ENCODE assay signal across 10 cellular contexts in genomic region chr9:124011460-124012301, GRCh38. TPM values are rescaled to one million over a fixed set of nuclear protein-coding genes. Genes with fewer than 3 reads are reported as not detected.
DNase-seq lines count a peak whose midpoint lies in the region; ATAC-seq, FAIRE-seq and TF ChIP-seq lines count a peak whose summit lies in the region.
"Had no signal": no experiment of that assay in that cellular context is flagged by ENCODE, and none has a peak within 500 bp of the region (broad histone marks: within the 10 kb centered on the region; RNA-seq: fewer than 3 reads in every experiment).

Gene LHX2, plus strand, starts transcription at chr9:124011768. Its CDS starts 581 bp downstream, at chr9:124012349.

- intact Hi-C loops in IMR-90 (cut with micrococcal nuclease): no loop called here
- intact Hi-C loops in PC-9 (cut with micrococcal nuclease; ENCODE audit: unreplicated experiment): no loop called here

- BruUV-seq in IMR-90 (replicated peaks; lab: Mats Ljungman, UMichigan) (no TSS peak), PC-9 (replicated peaks; lab: Mats Ljungman, UMichigan) (no TSS peak)

- no peak within 1 kb of the TSS for H4K8ac ChIP-seq in IMR-90 (ENCODE audit: low read depth in 2 of 2, low read length in 2 of 2)

- H3K27me3 ChIP-seq in IMR-90 (ENCODE audit: control insufficient read depth, insufficient read depth, low read length) (peaks cover 97% of the 10 kb centered on the region), PC-9 (ENCODE audit: insufficient read depth, low read depth) (peaks cover 5% of the 10 kb centered on the region; the same call in 1 of the 2 replicates), ectodermal cell (ENCODE audit: control insufficient read depth, insufficient read depth, low read length, poor library complexity, severe bottlenecking) (peaks cover 100% of the 10 kb centered on the region), thoracic aorta (replicated peaks; ENCODE audit: insufficient read depth) (peaks cover 73% of the 10 kb centered on the region)

- H3K23ac ChIP-seq in IMR-90 (ENCODE audit: low read depth, low read length): no peak within 1 kb of the TSS; the same call in 1 of the 2 replicates

- H3K4ac ChIP-seq in IMR-90 (ENCODE audit: low read depth, low read length): no peak within 1 kb of the TSS

- no peak within 1 kb of the TSS for H3K18ac ChIP-seq in IMR-90 (ENCODE audit: low read depth, low read length)

- H2BK5ac ChIP-seq in IMR-90 (ENCODE audit: low read depth, low read length, poor library complexity, severe bottlenecking): no peak within 1 kb of the TSS

- H3K4me2 ChIP-seq in IMR-90 (ENCODE audit: low read depth, low read length): peak within 1 kb of the TSS; percentile 55; the same call in 1 of the 2 replicates
- peak within 1 kb of the TSS; percentile 66 for H3K4me2 ChIP-seq in PC-9

- H3K9me1 ChIP-seq in IMR-90 (ENCODE audit: insufficient read depth, low read length): no peaks in the 10 kb centered on the region

- H4K20me1 ChIP-seq in IMR-90 (ENCODE audit: insufficient read depth, low read length): peaks cover 8% of the 10 kb centered on the region; the same call in 1 of the 2 replicates
- H4K20me1 ChIP-seq in PC-9 (ENCODE audit: insufficient read depth): no peaks in the 10 kb centered on the region

- no peak for FAIRE-seq in RCC 7860 (lab: Jason Lieb, UNC)

- H3K4me1 ChIP-seq in IMR-90 (ENCODE audit: control insufficient read depth, insufficient read depth, low read length): peaks cover 2% of the 10 kb centered on the region; the same call in 1 of the 2 replicates
- peaks cover 11% of the 10 kb centered on the region for H3K4me1 ChIP-seq in PC-9 (replicated peaks; ENCODE audit: insufficient read depth)
- peaks cover 21% of the 10 kb centered on the region for H3K4me1 ChIP-seq in ectodermal cell (ENCODE audit: control insufficient read depth, insufficient read depth, low read length)
- peaks cover 23 to 43% of the 10 kb centered on the region in 2 donors for H3K4me1 ChIP-seq in thoracic aorta (ENCODE audit: control insufficient read depth in 1 of 2, low read depth in 2 of 2)

- no peaks in the 10 kb centered on the region for H3K79me2 ChIP-seq in PC-9 (ENCODE audit: low read depth)

- H4K91ac ChIP-seq in IMR-90 (ENCODE audit: insufficient read depth, low read depth, low read length): no peak within 1 kb of the TSS

- H3K4me3 ChIP-seq in IMR-90 (ENCODE audit: insufficient read depth, low read depth, low read length) (no peak within 1 kb of the TSS; the same call in 1 of the 2 replicates), PC-9 (peak within 1 kb of the TSS; percentile 36; the same call in 1 of the 2 replicates), ectodermal cell (ENCODE audit: insufficient read depth, low read depth, low read length) (peak within 1 kb of the TSS; percentile 24), thoracic aorta (peak within 1 kb of the TSS; percentile 62)

- dilution Hi-C loops in IMR-90 (cut with HindIII; ENCODE audit: low sequenced_read_pairs, unreplicated experiment): no loop called here

- H3K9ac ChIP-seq in IMR-90 (ENCODE audit: low read depth, low read length): no peak within 1 kb of the TSS

- CTCF ChIA-PET in IMR-90 (lab: Yijun Ruan, JAX) (no interaction called here), PC-9 (lab: Charles Lee) (interaction anchor here (0.6 kb wide), 1 partner anchor 12 kb away, joined by 3 read pairs; no protein-coding TSS in a partner anchor)

- no peak within 1 kb of the TSS for H3K14ac ChIP-seq in IMR-90 (replicated peaks; ENCODE audit: low read depth, low read length)

- H3K9me2 ChIP-seq in PC-9 (ENCODE audit: insufficient read depth): no peaks in the 10 kb centered on the region

- H3K36me3 ChIP-seq in IMR-90 (ENCODE audit: control insufficient read depth, insufficient read depth, low read length): no peaks in the 10 kb centered on the region
- no peaks in the 10 kb centered on the region for H3K36me3 ChIP-seq in PC-9 (ENCODE audit: low read depth)
- no peaks in the 10 kb centered on the region for H3K36me3 ChIP-seq in ectodermal cell (ENCODE audit: control insufficient read depth, insufficient read depth, low read length)
- H3K36me3 ChIP-seq in thoracic aorta: no peaks in the 10 kb centered on the region

- peak within 1 kb of the TSS; percentile 34 for H2AK9ac ChIP-seq in IMR-90 (replicated peaks; ENCODE audit: low read depth, low read length, poor library complexity)

- ATAC-seq in IMR-90 (ENCODE audit: low read depth) (peak; percentile 81), thoracic aorta (ENCODE audit: insufficient number of reproducible peaks, low FRiP score, low read depth) (no peak)

- no peak within 1 kb of the TSS for H3K56ac ChIP-seq in IMR-90 (ENCODE audit: extremely low read depth, insufficient read depth, low read length)

- POLR2A ChIA-PET in IMR-90 (lab: Charles Lee; ENCODE audit: unreplicated experiment): no interaction called here
- POLR2A ChIA-PET in PC-9 (lab: Charles Lee; ENCODE audit: unreplicated experiment): no interaction called here

- no peak within 1 kb of the TSS for H2BK120ac ChIP-seq in IMR-90 (ENCODE audit: low read depth, low read length)

- H3K27ac ChIP-seq in IMR-90 (ENCODE audit: insufficient read depth, low read length) (no peak within 1 kb of the TSS), PC-9 (no peak within 1 kb of the TSS), ectodermal cell (ENCODE audit: insufficient read depth, low read depth, low read length, poor library complexity, severe bottlenecking) (no peak within 1 kb of the TSS), thoracic aorta (no peak within 1 kb of the TSS)
- H3K27ac ChIP-seq: epithelial cell of prostate had no signal

- no peak within 1 kb of the TSS for H4K5ac ChIP-seq in IMR-90 (ENCODE audit: low read depth, low read length)

- no peak for TF ChIP-seq CTCF in IMR-90 (conservative IDR thresholded peaks at IDR 0.05; ENCODE audit: low read depth, low read length)
- no peak for TF ChIP-seq CTCF in PC-9 (conservative IDR thresholded peaks at IDR 0.05)
- TF ChIP-seq CTCF in mesothelial cell of epicardium (IDR thresholded peaks at IDR 0.05; ENCODE audit: unreplicated experiment): no peak
- TF ChIP-seq CTCF in thoracic aorta (IDR thresholded peaks at IDR 0.05): no peak

- in situ Hi-C loops in IMR-90 (cut with MboI; ENCODE audit: low sequenced_read_pairs): no loop called here

- H3F3A ChIP-seq in PC-9 (ENCODE audit: insufficient read depth, low read depth): no peaks in the 10 kb centered on the region

- no peaks in the 10 kb centered on the region for H3K9me3 Mint-ChIP-seq in mesothelial cell of epicardium

- no peak within 1 kb of the TSS for H2BK20ac ChIP-seq in IMR-90 (ENCODE audit: low read depth, low read length)

- H3K36me3 Mint-ChIP-seq in mesothelial cell of epicardium: no peaks in the 10 kb centered on the region
- H3K36me3 Mint-ChIP-seq: CD4-positive, CD25-positive, alpha-beta regulatory T cell had no signal

- H3K79me1 ChIP-seq in IMR-90 (ENCODE audit: low read depth in 1 of 2, low read length in 2 of 2): no peaks in the 10 kb centered on the region

- TF ChIP-seq RAD21 in IMR-90 (IDR thresholded peaks at IDR 0.05; ENCODE audit: low read length): no peak

- H3K4me1 Mint-ChIP-seq in mesothelial cell of epicardium: peaks cover 22% of the 10 kb centered on the region

- H2BK15ac ChIP-seq in IMR-90 (ENCODE audit: low read depth, low read length): no peak within 1 kb of the TSS

- 1% methylated on average over 18 of the region's 95 CpGs; no CpG with 5 or more reads in 1 of the 2 experiments for WGBS in IMR-90 (ENCODE audit: extremely low coverage in 2 of 2, insufficient read length in 1 of 2), 2 experiments
- 0% methylated on average over 95 of the region's 95 CpGs for WGBS in ectodermal cell, 2 experiments

- H3K27me3 Mint-ChIP-seq in mesothelial cell of epicardium (ENCODE audit: low read depth): peaks cover 92% of the 10 kb centered on the region

- peak within 1 kb of the TSS; percentile 26 for H3K4me3 Mint-ChIP-seq in mesothelial cell of epicardium

- H2AFZ ChIP-seq in IMR-90 (replicated peaks; ENCODE audit: low read length, poor library complexity) (peak within 1 kb of the TSS; percentile 47), PC-9 (no peak within 1 kb of the TSS)

- H3K9me3 ChIP-seq in IMR-90 (ENCODE audit: control insufficient read depth, insufficient read depth, low read length): peaks cover 19% of the 10 kb centered on the region
- H3K9me3 ChIP-seq in PC-9 (ENCODE audit: insufficient read depth, low read depth): no peaks in the 10 kb centered on the region
- H3K9me3 ChIP-seq in ectodermal cell (ENCODE audit: control insufficient read depth, low read length): no peaks in the 10 kb centered on the region
- no peaks in the 10 kb centered on the region for H3K9me3 ChIP-seq in thoracic aorta

- DNase-seq in activated CD4-positive, CD25-positive, alpha-beta regulatory T cell treated with anti-CD3 and anti-CD28 coated beads, Interleukin-2, amount 50 U/mL, for 72 hours: peak; percentile 34
- no peak for DNase-seq in activated CD4-positive, CD25-positive, alpha-beta regulatory T cell (lab: John Stamatoyannopoulos, UW)
- DNase-seq in IMR-90: peak; percentile 52
- peak in 1 of 2 experiments; percentile 69 for DNase-seq in PC-9
- peak in 1 of 2 experiments; percentile 64 for DNase-seq in mesothelial cell of epicardium (ENCODE audit: low spot score in 2 of 2, unreplicated experiment in 2 of 2)
- DNase-seq in thoracic aorta (ENCODE audit: low spot score): no peak
- DNase-seq in RCC 7860 (ENCODE audit: low spot score): no peak

- no peak within 1 kb of the TSS for H3K27ac Mint-ChIP-seq in mesothelial cell of epicardium
- H3K27ac Mint-ChIP-seq: CD4-positive, CD25-positive, alpha-beta regulatory T cell had no signal

- H2AK5ac ChIP-seq in IMR-90 (ENCODE audit: low read depth, low read length): no peak within 1 kb of the TSS

- TF ChIP-seq POLR2A in IMR-90 (IDR thresholded peaks at IDR 0.05; ENCODE audit: low read depth, low read length): no peak

TF ChIP-seq in IMR-90, 13 proteins besides CTCF, POLR2A, EP300 and RAD21 (continues in another document):
- TF ChIP-seq CHD1 (IDR thresholded peaks at IDR 0.05; ENCODE audit: low read depth, low read length) (no peak), ELK1 (IDR thresholded peaks at IDR 0.05; ENCODE audit: borderline replicate concordance, low read depth, low read length) (no peak)

RNA-seq across cellular contexts. Expression of gene LHX2, which starts in this region (rescaled TPM):
- total RNA-seq in IMR-90 (2012; rRNA removed) (not detected in 2 replicates), PC-9 (2021) (0.90 and 1.4 TPM in 2 replicates), mesothelial cell of epicardium (not detected in 3 replicates), thoracic aorta (not detected)
- not detected in 2 replicates for polyA plus RNA-seq in IMR-90 (2012; rRNA removed)
- not detected in 2 replicates for polyA plus RNA-seq in IMR-90 (2012; cell fraction: cytosol; rRNA removed)
- polyA plus RNA-seq in IMR-90 (2012; cell fraction: nucleus; rRNA removed; ENCODE audit: low replicate concordance): not detected in 2 replicates
- polyA plus RNA-seq in ectodermal cell (2013, experiment 1 of 4): 2.6 TPM
- polyA plus RNA-seq in ectodermal cell (2013, experiment 2 of 4): 4.1 TPM
- 2.2 TPM for polyA plus RNA-seq in ectodermal cell (2013, experiment 3 of 4)
- polyA plus RNA-seq in ectodermal cell (2013, experiment 4 of 4): 3.7 TPM
- total RNA-seq: CD4-positive, CD25-positive, alpha-beta regulatory T cell had no signal
- polyA plus RNA-seq: CD4-positive, CD25-positive, alpha-beta regulatory T cell had no signal

Comparison
In these comparisons a context has a peak if more than half of its experiments do, and no peak if none do; other contexts are left out.
1. Peak in DNase-seq, ATAC-seq and H3K4me2 ChIP-seq in IMR-90; RNA of the gene not detected or under 1 TPM.